Comparison of ENCODE assay signal across 1 cellular context in the genomic region with DNA sequence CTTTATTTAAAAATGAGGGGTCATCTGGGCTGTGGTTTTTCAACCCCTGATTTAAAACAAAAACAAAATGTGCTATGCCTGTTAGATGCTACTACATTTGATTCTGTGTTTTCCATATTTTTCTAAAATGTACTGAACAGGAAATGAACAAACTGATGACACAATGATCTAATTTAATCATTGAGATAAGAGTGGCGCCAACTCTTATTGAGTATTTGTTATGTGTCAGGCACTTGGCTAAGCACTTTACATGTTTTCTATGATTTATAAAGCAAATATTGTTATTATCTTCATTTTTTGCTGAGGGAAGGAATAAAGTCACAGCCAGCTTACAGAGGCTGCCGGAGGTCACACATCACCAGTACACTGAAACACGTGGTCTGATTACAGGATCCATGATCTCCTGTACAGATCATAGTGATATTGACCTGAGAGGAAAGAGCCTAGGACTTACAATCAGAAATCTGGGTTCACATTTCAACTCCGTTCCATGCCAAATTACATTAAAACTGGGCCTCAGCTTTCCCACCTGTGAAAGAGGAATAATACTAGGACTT.
TF ChIP-seq lines count a peak whose summit lies in the region.

No MANE protein-coding gene starts in this region.

TF ChIP-seq in SK-N-SH treated with all-trans-retinoic acid at 6 μM for 48 hours, 23 proteins besides CTCF, POLR2A, EP300 and RAD21 (continued from another document):
- TF ChIP-seq, protein P1, sequence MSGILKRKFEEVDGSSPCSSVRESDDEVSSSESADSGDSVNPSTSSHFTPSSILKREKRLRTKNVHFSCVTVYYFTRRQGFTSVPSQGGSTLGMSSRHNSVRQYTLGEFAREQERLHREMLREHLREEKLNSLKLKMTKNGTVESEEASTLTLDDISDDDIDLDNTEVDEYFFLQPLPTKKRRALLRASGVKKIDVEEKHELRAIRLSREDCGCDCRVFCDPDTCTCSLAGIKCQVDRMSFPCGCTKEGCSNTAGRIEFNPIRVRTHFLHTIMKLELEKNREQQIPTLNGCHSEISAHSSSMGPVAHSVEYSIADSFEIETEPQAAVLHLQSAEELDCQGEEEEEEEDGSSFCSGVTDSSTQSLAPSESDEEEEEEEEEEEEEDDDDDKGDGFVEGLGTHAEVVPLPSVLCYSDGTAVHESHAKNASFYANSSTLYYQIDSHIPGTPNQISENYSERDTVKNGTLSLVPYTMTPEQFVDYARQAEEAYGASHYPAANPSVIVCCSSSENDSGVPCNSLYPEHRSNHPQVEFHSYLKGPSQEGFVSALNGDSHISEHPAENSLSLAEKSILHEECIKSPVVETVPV (CRISPR knock-in tag; IDR thresholded peaks at IDR 0.05), result no peak
